9 cellular contexts compared by ENCODE assay signal in genomic region chr6:62775427-62776022, GRCh38.
DNase-seq lines count a peak whose midpoint lies in the region; ATAC-seq and TF ChIP-seq lines count a peak whose summit lies in the region.
"Had no signal": no experiment of that assay in that cellular context is flagged by ENCODE, and none has a peak within 500 bp of the region (broad histone marks: within the 10 kb centered on the region; RNA-seq: fewer than 3 reads in every experiment).

No MANE protein-coding gene starts in this region.

- H3K4me3 Mint-ChIP-seq in nephron = no peak overlapping the region

- DNase-seq in NCI-H146 (lab: John Stamatoyannopoulos, UW) = peak; percentile 30
- DNase-seq in NCI-H146 treated with DMSO at 0.1 percent for 48 hours (lab: John Stamatoyannopoulos, UW; ENCODE audit: unreplicated experiment) = no peak
- DNase-seq in adipocyte (ENCODE audit: low read depth) = peak; percentile 14
- no peak for DNase-seq in uterus

- TF ChIP-seq EP300 in Ishikawa (IDR thresholded peaks at IDR 0.05; ENCODE audit: borderline replicate concordance) = no peak

- H3K36me3 ChIP-seq in adipocyte (ENCODE audit: control insufficient read depth, insufficient read depth, low read length, severe bottlenecking) (no peaks in the 10 kb centered on the region), uterus (no peaks in the 10 kb centered on the region)
- H3K36me3 ChIP-seq: SJSA1 had no signal

- no peaks in the 10 kb centered on the region for H3K27me3 ChIP-seq in adipocyte (replicated peaks; ENCODE audit: control insufficient read depth, insufficient read depth, low read length)
- no peaks in the 10 kb centered on the region for H3K27me3 ChIP-seq in uterus
- H3K27me3 ChIP-seq: SJSA1 had no signal

- no peaks in the 10 kb centered on the region for H3K9me3 ChIP-seq in adipocyte (ENCODE audit: control insufficient read depth, low read length)
- H3K9me3 ChIP-seq in uterus = no peaks in the 10 kb centered on the region
- H3K9me3 ChIP-seq: SJSA1 had no signal

- TF ChIP-seq RAD21 in Ishikawa (IDR thresholded peaks at IDR 0.05; ENCODE audit: low read depth) = peak; percentile 47

- H3K9me3 Mint-ChIP-seq in nephron = no peaks in the 10 kb centered on the region

- no peaks in the 10 kb centered on the region for H3K27me3 Mint-ChIP-seq in nephron (ENCODE audit: low read depth)

- no peak for TF ChIP-seq POLR2A in uterus (IDR thresholded peaks at IDR 0.05)

- no peaks in the 10 kb centered on the region for H3K36me3 Mint-ChIP-seq in nephron (ENCODE audit: low read depth)

- H3K27ac ChIP-seq in uterus = no peak overlapping the region
- H3K27ac ChIP-seq: SJSA1 had no signal

- ATAC-seq in activated CD4-positive, CD25-positive, alpha-beta regulatory T cell treated with anti-CD3 and anti-CD28 coated beads, Interleukin-2, amount 50 U/mL, for 24 hours = no peak
- no peak for ATAC-seq in GM19351 (IDR thresholded peaks at IDR 0.05; ENCODE audit: unreplicated experiment)

- no peak overlapping the region for H3K4me3 ChIP-seq in adipocyte (ENCODE audit: low read length)
- no peak overlapping the region for H3K4me3 ChIP-seq in uterus
- H3K4me3 ChIP-seq: SJSA1 had no signal

- H3K9ac ChIP-seq in adipocyte (ENCODE audit: low read length) = no peak overlapping the region

- no peak overlapping the region for H3K27ac Mint-ChIP-seq in nephron

- intact Hi-C loops in uterus (cut with DNase I; ENCODE audit: low total_unique reads) = no loop called here

- H3K4me1 ChIP-seq in adipocyte (ENCODE audit: control insufficient read depth, insufficient read depth, low read length) (no peaks in the 10 kb centered on the region), uterus (no peaks in the 10 kb centered on the region)
- H3K4me1 ChIP-seq: SJSA1 had no signal

- peak; percentile 55 to 73 (median 55) for TF ChIP-seq CTCF in nephron (IDR thresholded peaks at IDR 0.05; ENCODE audit: unreplicated experiment in 3 of 3)
- no peak for TF ChIP-seq CTCF in uterus (IDR thresholded peaks at IDR 0.05)

- H3K4me1 Mint-ChIP-seq in nephron = no peaks in the 10 kb centered on the region

TF ChIP-seq in Ishikawa, 13 proteins besides CTCF, POLR2A, EP300 and RAD21:
- TF ChIP-seq NFIC (IDR thresholded peaks at IDR 0.05) (no peak), REST (IDR thresholded peaks at IDR 0.05; ENCODE audit: low read depth) (no peak), TAF1 (IDR thresholded peaks at IDR 0.05; ENCODE audit: low read depth) (no peak), CEBPB (IDR thresholded peaks at IDR 0.05) (no peak)
TF ChIP-seq in Ishikawa: peak in this region for 0.

Comparison
In these comparisons a context has a peak if more than half of its experiments do, and no peak if none do; other contexts are left out.
1. DNase-seq: peak in NCI-H146 (single experiment) and adipocyte (single experiment); none in NCI-H146 treated with DMSO at 0.1 percent for 48 hours (single experiment) and uterus (0 of 2).
2. CTCF ChIP-seq: peak in nephron (3 of 3); none in uterus (0 of 4).